In the genomic region with DNA sequence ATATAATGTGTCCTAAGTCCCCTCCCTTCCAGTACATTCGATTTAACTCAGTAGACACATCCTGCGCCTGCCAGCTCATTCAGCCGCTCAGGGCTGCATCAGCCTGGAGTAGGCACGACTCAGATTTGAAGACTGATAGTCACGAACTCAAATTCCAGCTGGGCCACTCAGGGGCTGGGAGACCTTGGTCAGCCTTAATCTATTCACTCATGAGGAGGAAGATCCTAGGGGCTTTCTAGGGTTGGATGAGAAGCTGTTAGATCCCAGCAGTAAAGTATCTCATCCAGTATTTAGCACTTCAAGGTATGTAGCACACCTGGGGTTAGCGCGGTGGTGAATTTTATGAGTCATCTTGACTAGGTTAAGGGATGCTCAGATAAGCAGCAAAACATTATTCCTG, we compare ENCODE assay signal across 20 cellular contexts.
DNase-seq lines count a peak whose midpoint lies in the region; ATAC-seq and TF ChIP-seq lines count a peak whose summit lies in the region.
"Had no signal": no experiment of that assay in that cellular context is flagged by ENCODE, and none has a peak within 500 bp of the region (broad histone marks: within the 10 kb centered on the region; RNA-seq: fewer than 3 reads in every experiment).

No MANE protein-coding gene starts in this region.

- H3F3A ChIP-seq in PC-9 (ENCODE audit: insufficient read depth, low read depth): peaks cover 32% of the 10 kb centered on the region

- H3K27ac ChIP-seq in PC-9 (peak overlapping the region; percentile 69), dorsolateral prefrontal cortex (no peak overlapping the region)
- H3K27ac ChIP-seq: uterus had no signal

- BruUV-seq in PC-9 (replicated peaks; lab: Mats Ljungman, UMichigan): no TSS peak

- 0 out of 2 replicates have a peak overlapping the region, but pooled peaks have one; percentile 18 for H2AFZ ChIP-seq in PC-9

- no peaks in the 10 kb centered on the region for H3K9me2 ChIP-seq in PC-9 (ENCODE audit: insufficient read depth)

- POLR2A ChIA-PET in PC-9 (lab: Charles Lee; ENCODE audit: unreplicated experiment): interaction anchor here (0.5 to 0.6 kb wide), 2 partner anchors 51 to 797 kb away, joined by 3 read pairs; no protein-coding TSS in a partner anchor

- H3K4me2 ChIP-seq in PC-9: peak overlapping the region; percentile 86

- H3K36me3 ChIP-seq in PC-9 (ENCODE audit: low read depth): no peaks in the 10 kb centered on the region
- H3K36me3 ChIP-seq: uterus had no signal

- peaks cover 10% of the 10 kb centered on the region for H3K79me2 ChIP-seq in PC-9 (ENCODE audit: low read depth)

- CTCF ChIA-PET in PC-9 (lab: Charles Lee): no interaction called here

- DNase-seq in stimulated activated CD4-positive, alpha-beta T cell treated with anti-CD3 and anti-CD28 coated beads, Interleukin-1b, Interleukin-23, amount 100 ng/mL, for 48 hours: peak; percentile 20
- DNase-seq in stimulated activated CD4-positive, alpha-beta T cell treated with anti-CD3 and anti-CD28 coated beads, Interleukin-4, amount 100 ng/mL, for 24 hours: no peak
- DNase-seq in PC-9: peak; percentile 67 to 98
- DNase-seq in fibroblast of mammary gland (ENCODE audit: low read depth): peak; percentile 24
- no peak for DNase-seq in left lobe of liver (ENCODE audit: low spot score)
- no peak for DNase-seq in dorsolateral prefrontal cortex
- no peak for DNase-seq in NCI-H345 (lab: John Stamatoyannopoulos, UW)
- no peak for DNase-seq in GM13977 (ENCODE audit: low spot score)
- DNase-seq: activated CD4-positive, CD25-positive, alpha-beta regulatory T cell; activated naive CD4-positive, alpha-beta T cell treated with anti-CD3 and anti-CD28 coated beads for 36 hours; GF-D8; HCEC 1CT; NCI-H1048; NCI-H2107; NCI-H774; retina; RPMI8226; stimulated activated naive CD8-positive, alpha-beta T cell treated with anti-CD3 and anti-CD28 coated beads, Interleukin-15, amount 100 ng/mL, for 72 hours; T-cell; uterus had no signal

- TF ChIP-seq CTCF in PC-9 (conservative IDR thresholded peaks at IDR 0.05) (no peak), fibroblast of mammary gland (conservative IDR thresholded peaks at IDR 0.05; ENCODE audit: control insufficient read depth, insufficient read depth, low read depth, low read length) (no peak), dorsolateral prefrontal cortex (IDR thresholded peaks at IDR 0.05 in 54 of 56, conservative IDR thresholded peaks at IDR 0.05 in 2 of 56; ENCODE audit: low read depth in 1 of 56, partially characterized antibody in 56 of 56) (no peak), GM13977 (IDR thresholded peaks at IDR 0.05; ENCODE audit: extremely low read depth, insufficient read depth, missing control alignments) (no peak)

- H3K27me3 ChIP-seq in PC-9 (ENCODE audit: insufficient read depth, low read depth) (no peaks in the 10 kb centered on the region), dorsolateral prefrontal cortex (peaks cover 0 to 10% (median 0%) of the 10 kb centered on the region in 45 donors)
- H3K27me3 ChIP-seq: uterus had no signal

- H3K4me1 ChIP-seq in PC-9 (replicated peaks; ENCODE audit: insufficient read depth): peaks cover 40% of the 10 kb centered on the region
- H3K4me1 ChIP-seq: uterus had no signal

- intact Hi-C loops in PC-9 (cut with micrococcal nuclease; ENCODE audit: unreplicated experiment) (loop anchor here (1.0 kb wide), 4 partner anchors 37 to 95 kb away; no protein-coding TSS in a partner anchor), dorsolateral prefrontal cortex (cut with DNase I) (no loop called here)

- in situ Hi-C loops in GM13977 (cut with MboI; ENCODE audit: low pct_unique_long_range_greater_than_20kb, low sequenced_read_pairs, unreplicated experiment): no loop called here

- H3K4me3 ChIP-seq in PC-9 (peak overlapping the region; percentile 42; the same call in 1 of the 2 replicates), fibroblast of mammary gland (ENCODE audit: control insufficient read depth, low read depth, low read length) (no peak overlapping the region), dorsolateral prefrontal cortex (no peak overlapping the region)
- H3K4me3 ChIP-seq: uterus had no signal

- H4K20me1 ChIP-seq in PC-9 (ENCODE audit: insufficient read depth): no peaks in the 10 kb centered on the region

- no peak for ATAC-seq in left lobe of liver
- ATAC-seq: stimulated activated naive CD8-positive, alpha-beta T cell treated with anti-CD3 and anti-CD28 coated beads, Interleukin-15, amount 100 ng/mL, for 72 hours; T-cell had no signal

- no peaks in the 10 kb centered on the region for H3K9me3 ChIP-seq in PC-9 (ENCODE audit: insufficient read depth, low read depth)
- H3K9me3 ChIP-seq: uterus had no signal

Comparison
In these comparisons a context has a peak if more than half of its experiments do, and no peak if none do; other contexts are left out.
1. DNase-seq: peak in stimulated activated CD4-positive, alpha-beta T cell treated with anti-CD3 and anti-CD28 coated beads, Interleukin-1b, Interleukin-23, amount 100 ng/mL, for 48 hours (single experiment), PC-9 (2 of 2) and fibroblast of mammary gland (single experiment); none in stimulated activated CD4-positive, alpha-beta T cell treated with anti-CD3 and anti-CD28 coated beads, Interleukin-4, amount 100 ng/mL, for 24 hours (single experiment), left lobe of liver (single experiment), dorsolateral prefrontal cortex (0 of 10), NCI-H345 (single experiment) and GM13977 (single experiment).